ENCODE assay signal across 10 cellular contexts in genomic region chr20:46307999-46308257, GRCh38. TPM values are rescaled to one million over a fixed set of nuclear protein-coding genes. Genes with fewer than 3 reads are reported as not detected.
DNase-seq lines count a peak whose midpoint lies in the region; ATAC-seq and TF ChIP-seq lines count a peak whose summit lies in the region.
"Had no signal": no experiment of that assay in that cellular context is flagged by ENCODE, and none has a peak within 500 bp of the region (broad histone marks: within the 10 kb centered on the region; RNA-seq: fewer than 3 reads in every experiment).

No MANE protein-coding gene starts in this region.

- DNase-seq in DMS 273 (lab: John Stamatoyannopoulos, UW; ENCODE audit: unreplicated experiment) (peak; percentile 68), DMS 273 treated with DMSO at 0.1 percent for 48 hours (lab: John Stamatoyannopoulos, UW) (no peak), T-helper 17 cell (no peak), iPS-NIHi11 (ENCODE audit: low spot score) (peak; percentile 56), thoracic aorta (ENCODE audit: low spot score) (no peak), SK-N-DZ (ENCODE audit: low spot score) (no peak), G401 (ENCODE audit: low spot score) (no peak), cerebellar cortex (ENCODE audit: low spot score) (no peak)

- H3K4me3 Mint-ChIP-seq in T-helper 17 cell: no peak overlapping the region

- H3K36me3 ChIP-seq in thoracic aorta: no peaks in the 10 kb centered on the region

- H3K4me1 Mint-ChIP-seq in T-helper 17 cell: peaks cover 26% of the 10 kb centered on the region

- H3K9me3 ChIP-seq in T-helper 17 cell (ENCODE audit: control insufficient read depth, low read length, poor library complexity, severe bottlenecking): no peaks in the 10 kb centered on the region
- H3K9me3 ChIP-seq in thoracic aorta: no peaks in the 10 kb centered on the region

- no peak overlapping the region for H3K27ac Mint-ChIP-seq in T-helper 17 cell

- peaks cover 0 to 22% of the 10 kb centered on the region in 2 donors for H3K4me1 ChIP-seq in thoracic aorta (ENCODE audit: control insufficient read depth in 1 of 2, low read depth in 2 of 2)

- in situ Hi-C loops in G401 (cut with HindIII; ENCODE audit: low sequenced_read_pairs): no loop called here

- peaks cover 27% of the 10 kb centered on the region for H3K36me3 Mint-ChIP-seq in T-helper 17 cell (ENCODE audit: low read depth)

- H3K4me3 ChIP-seq in thoracic aorta: peak overlapping the region; percentile 69

- peaks cover 6% of the 10 kb centered on the region for H3K27me3 ChIP-seq in thoracic aorta (replicated peaks; ENCODE audit: insufficient read depth)

- H3K27me3 Mint-ChIP-seq in T-helper 17 cell: peaks cover 76% of the 10 kb centered on the region

- no peak overlapping the region for H3K27ac ChIP-seq in thoracic aorta
- H3K27ac ChIP-seq: 22Rv1 had no signal

- peak; percentile 15 for ATAC-seq in T-helper 17 cell
- no peak for ATAC-seq in thoracic aorta (ENCODE audit: insufficient number of reproducible peaks, low FRiP score, low read depth)

- no peak for TF ChIP-seq CTCF in thoracic aorta (IDR thresholded peaks at IDR 0.05)

RNA-seq across cellular contexts. Expression of gene CDH22, which starts 0.4 kb away (rescaled TPM):
- not detected for total RNA-seq in T-helper 17 cell
- not detected for total RNA-seq in thoracic aorta
- 0.14 TPM in 1 of 2 replicates, not detected in the other for polyA plus RNA-seq in SK-N-DZ (2014; cell fraction: cytosol; rRNA removed)
- not detected in 2 replicates for polyA plus RNA-seq in SK-N-DZ (2014; cell fraction: nucleus; rRNA removed)
- total RNA-seq in G401 (2014; rRNA removed; shearing (Covaris generic)): not detected in 2 replicates
- total RNA-seq: HT1080 had no signal

Comparison
In these comparisons a context has a peak if more than half of its experiments do, and no peak if none do; other contexts are left out.
1. DNase-seq: peak in DMS 273 (single experiment) and iPS-NIHi11 (single experiment); none in DMS 273 treated with DMSO at 0.1 percent for 48 hours (single experiment), T-helper 17 cell (0 of 3), thoracic aorta (single experiment), SK-N-DZ (single experiment), G401 (single experiment) and cerebellar cortex (single experiment).